In the genomic region with DNA sequence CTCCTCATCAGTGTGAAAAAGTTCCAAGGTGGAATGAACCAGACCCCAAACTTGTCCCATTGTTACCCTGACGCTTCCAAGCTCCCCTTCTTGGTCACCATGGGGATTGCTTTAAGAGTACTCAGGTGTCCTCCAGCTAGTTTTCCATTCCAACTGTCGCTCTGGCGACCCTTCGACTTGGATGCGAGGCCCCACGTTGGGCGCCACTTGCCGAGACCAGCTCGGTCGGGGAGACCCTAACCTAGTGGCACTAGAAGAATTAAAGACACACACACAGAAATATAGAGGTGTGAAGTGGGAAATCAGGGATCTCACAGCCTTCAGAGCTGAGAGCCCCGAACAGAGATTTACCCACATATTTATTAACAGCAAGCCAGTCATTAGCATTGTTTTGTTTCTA, we compare ENCODE assay signal across 1 cellular context.
TF ChIP-seq lines count a peak whose summit lies in the region.

No MANE protein-coding gene starts in this region.

TF ChIP-seq in K562, 482 proteins besides CTCF, POLR2A, EP300 and RAD21:
- TF ChIP-seq, protein P1, sequence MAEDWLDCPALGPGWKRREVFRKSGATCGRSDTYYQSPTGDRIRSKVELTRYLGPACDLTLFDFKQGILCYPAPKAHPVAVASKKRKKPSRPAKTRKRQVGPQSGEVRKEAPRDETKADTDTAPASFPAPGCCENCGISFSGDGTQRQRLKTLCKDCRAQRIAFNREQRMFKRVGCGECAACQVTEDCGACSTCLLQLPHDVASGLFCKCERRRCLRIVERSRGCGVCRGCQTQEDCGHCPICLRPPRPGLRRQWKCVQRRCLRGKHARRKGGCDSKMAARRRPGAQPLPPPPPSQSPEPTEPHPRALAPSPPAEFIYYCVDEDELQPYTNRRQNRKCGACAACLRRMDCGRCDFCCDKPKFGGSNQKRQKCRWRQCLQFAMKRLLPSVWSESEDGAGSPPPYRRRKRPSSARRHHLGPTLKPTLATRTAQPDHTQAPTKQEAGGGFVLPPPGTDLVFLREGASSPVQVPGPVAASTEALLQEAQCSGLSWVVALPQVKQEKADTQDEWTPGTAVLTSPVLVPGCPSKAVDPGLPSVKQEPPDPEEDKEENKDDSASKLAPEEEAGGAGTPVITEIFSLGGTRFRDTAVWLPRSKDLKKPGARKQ (CRISPR knock-in tag; IDR thresholded peaks at IDR 0.05) = 0 out of 2 replicates have a peak, but pooled peaks have one; percentile 24
- TF ChIP-seq ZBTB7A (IDR thresholded peaks at IDR 0.05; ENCODE audit: borderline replicate concordance, control insufficient read depth, low read depth, low read length) = peak; percentile 59
- TF ChIP-seq ZNF445 (CRISPR knock-in tag; IDR thresholded peaks at IDR 0.05; ENCODE audit: low read depth) = peak; percentile 81
- TF ChIP-seq CBX5 (IDR thresholded peaks at IDR 0.05; ENCODE audit: borderline replicate concordance, low read depth) = peak; percentile 87; the same call in 1 of the 2 replicates
- TF ChIP-seq, protein P2, sequence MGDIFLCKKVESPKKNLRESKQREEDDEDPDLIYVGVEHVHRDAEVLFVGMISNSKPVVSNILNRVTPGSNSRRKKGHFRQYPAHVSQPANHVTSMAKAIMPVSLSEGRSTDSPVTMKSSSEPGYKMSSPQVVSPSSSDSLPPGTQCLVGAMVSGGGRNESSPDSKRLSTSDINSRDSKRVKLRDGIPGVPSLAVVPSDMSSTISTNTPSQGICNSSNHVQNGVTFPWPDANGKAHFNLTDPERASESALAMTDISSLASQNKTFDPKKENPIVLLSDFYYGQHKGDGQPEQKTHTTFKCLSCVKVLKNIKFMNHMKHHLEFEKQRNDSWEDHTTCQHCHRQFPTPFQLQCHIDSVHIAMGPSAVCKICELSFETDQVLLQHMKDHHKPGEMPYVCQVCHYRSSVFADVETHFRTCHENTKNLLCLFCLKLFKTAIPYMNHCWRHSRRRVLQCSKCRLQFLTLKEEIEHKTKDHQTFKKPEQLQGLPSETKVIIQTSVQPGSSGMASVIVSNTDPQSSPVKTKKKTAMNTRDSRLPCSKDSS (IDR thresholded peaks at IDR 0.05; ENCODE audit: low read depth, partially characterized antibody) = peak; percentile 65
- TF ChIP-seq CBX1 (IDR thresholded peaks at IDR 0.05; ENCODE audit: low read depth) = peak; percentile 95
- TF ChIP-seq, protein P3, sequence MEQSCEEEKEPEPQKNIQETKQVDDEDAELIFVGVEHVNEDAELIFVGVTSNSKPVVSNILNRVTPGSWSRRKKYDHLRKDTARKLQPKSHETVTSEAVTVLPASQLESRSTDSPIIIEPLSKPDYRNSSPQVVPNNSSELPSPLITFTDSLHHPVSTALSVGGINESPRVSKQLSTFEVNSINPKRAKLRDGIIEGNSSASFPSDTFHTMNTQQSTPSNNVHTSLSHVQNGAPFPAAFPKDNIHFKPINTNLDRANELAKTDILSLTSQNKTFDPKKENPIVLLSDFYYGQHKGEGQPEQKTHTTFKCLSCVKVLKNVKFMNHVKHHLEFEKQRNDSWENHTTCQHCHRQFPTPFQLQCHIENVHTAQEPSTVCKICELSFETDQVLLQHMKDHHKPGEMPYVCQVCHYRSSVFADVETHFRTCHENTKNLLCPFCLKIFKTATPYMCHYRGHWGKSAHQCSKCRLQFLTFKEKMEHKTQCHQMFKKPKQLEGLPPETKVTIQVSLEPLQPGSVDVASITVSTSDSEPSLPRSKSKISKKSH (CRISPR knock-in tag; IDR thresholded peaks at IDR 0.05) = peak; percentile 46; the same call in 1 of the 2 replicates
- TF ChIP-seq TRIM28 (IDR thresholded peaks at IDR 0.05) = peak; percentile 93
- TF ChIP-seq CBX3 (IDR thresholded peaks at IDR 0.05; ENCODE audit: borderline replicate concordance in 1 of 2, low read length in 2 of 2) = peak in 1 of 2 experiments; percentile 72; a peak in 1 of 3 replicates
- TF ChIP-seq TRIM24 (IDR thresholded peaks at IDR 0.05) = peak in 1 of 2 experiments; percentile 60; a peak in 2 of 4 replicates
- TF ChIP-seq ZEB2 (IDR thresholded peaks at IDR 0.05) = 0 out of 2 replicates have a peak, but pooled peaks have one; percentile 23
